Comparison of ENCODE assay signal across 1 cellular context in genomic region chr17:82518826-82519810, GRCh38.
TF ChIP-seq lines count a peak whose summit lies in the region.

FOXK2 (plus strand) TSS chr17:82519732; CDS start chr17:82519889, 157 bp downstream.

TF ChIP-seq in A549, 52 proteins besides CTCF, POLR2A, EP300 and RAD21 (continued from another document):
- TF ChIP-seq HEYL (CRISPR knock-in tag; IDR thresholded peaks at IDR 0.05) (no peak), NR3C1 (IDR thresholded peaks at IDR 0.05) (no peak), FOXS1 (CRISPR knock-in tag; IDR thresholded peaks at IDR 0.05) (no peak), ZC3H11A (IDR thresholded peaks at IDR 0.05) (no peak), MAZ (IDR thresholded peaks at IDR 0.05; ENCODE audit: borderline replicate concordance, low read depth, low read length) (no peak), BHLHE40 (IDR thresholded peaks at IDR 0.05; ENCODE audit: low read depth, low read length) (peak; percentile 13; the same call in 1 of the 2 replicates), MAFK (IDR thresholded peaks at IDR 0.05; ENCODE audit: partially characterized antibody) (no peak), RFX5 (IDR thresholded peaks at IDR 0.05) (peak; percentile 82), USF2 (IDR thresholded peaks at IDR 0.05) (peak; percentile 12; the same call in 1 of the 2 replicates), CHD4 (IDR thresholded peaks at IDR 0.05; ENCODE audit: borderline replicate concordance) (peak; percentile 76; the same call in 1 of the 2 replicates), ZSCAN20 (CRISPR knock-in tag; IDR thresholded peaks at IDR 0.05) (peak; percentile 84), PHF8 (IDR thresholded peaks at IDR 0.05; ENCODE audit: borderline replicate concordance, low read depth) (peak; percentile 89; the same call in 1 of the 2 replicates), ZFP36 (IDR thresholded peaks at IDR 0.05; ENCODE audit: borderline replicate concordance, partially characterized antibody) (no peak), KDM5A (IDR thresholded peaks at IDR 0.05) (no peak), RARB (CRISPR knock-in tag; IDR thresholded peaks at IDR 0.05) (0 out of 2 replicates have a peak, but pooled peaks have one; percentile 57), ZNF302 (CRISPR knock-in tag; IDR thresholded peaks at IDR 0.05) (0 out of 2 replicates have a peak, but pooled peaks have one; percentile 49), RNF2 (IDR thresholded peaks at IDR 0.05; ENCODE audit: borderline replicate concordance, low read depth) (peak; percentile 77), PBX3 (IDR thresholded peaks at IDR 0.05) (peak; percentile 93), RCOR1 (IDR thresholded peaks at IDR 0.05; ENCODE audit: low read depth, low read length) (no peak), ESRRA (IDR thresholded peaks at IDR 0.05; ENCODE audit: borderline replicate concordance, low read length) (peak; percentile 56; the same call in 1 of the 2 replicates), JUNB (IDR thresholded peaks at IDR 0.05) (no peak), HES2 (IDR thresholded peaks at IDR 0.05) (no peak), GATA3 (IDR thresholded peaks at IDR 0.05; ENCODE audit: borderline replicate concordance) (peak; percentile 43; the same call in 1 of the 2 replicates), SREBF2 (IDR thresholded peaks at IDR 0.05) (no peak), HMGXB4 (CRISPR knock-in tag; IDR thresholded peaks at IDR 0.05; ENCODE audit: borderline replicate concordance) (no peak), FOSL2 (IDR thresholded peaks at IDR 0.05) (no peak), FOSL2 (CRISPR knock-in tag; IDR thresholded peaks at IDR 0.05) (0 out of 2 replicates have a peak, but pooled peaks have one; percentile 18), NPAS2 (CRISPR knock-in tag; IDR thresholded peaks at IDR 0.05; ENCODE audit: borderline replicate concordance) (peak; percentile 58; the same call in 1 of the 2 replicates), CBX2 (IDR thresholded peaks at IDR 0.05; ENCODE audit: borderline replicate concordance, low read depth) (no peak), NFE2L2 (conservative IDR thresholded peaks at IDR 0.05; ENCODE audit: low read length) (no peak), BCL3 (IDR thresholded peaks at IDR 0.05) (peak; percentile 73; the same call in 1 of the 3 replicates), KDM1A (IDR thresholded peaks at IDR 0.05; ENCODE audit: low read depth) (no peak), JUN (IDR thresholded peaks at IDR 0.05) (peak; percentile 54 to 91; a peak in 4 of 5 replicates), HOXA7 (CRISPR knock-in tag; IDR thresholded peaks at IDR 0.05) (no peak; the same call in 1 of the 2 replicates), EHF (CRISPR knock-in tag; IDR thresholded peaks at IDR 0.05) (peak; percentile 67), HOXB5 (CRISPR knock-in tag; IDR thresholded peaks at IDR 0.05) (peak; percentile 93), HDAC2 (IDR thresholded peaks at IDR 0.05) (peak; percentile 76; the same call in 1 of the 2 replicates)
- TF ChIP-seq, protein P1, sequence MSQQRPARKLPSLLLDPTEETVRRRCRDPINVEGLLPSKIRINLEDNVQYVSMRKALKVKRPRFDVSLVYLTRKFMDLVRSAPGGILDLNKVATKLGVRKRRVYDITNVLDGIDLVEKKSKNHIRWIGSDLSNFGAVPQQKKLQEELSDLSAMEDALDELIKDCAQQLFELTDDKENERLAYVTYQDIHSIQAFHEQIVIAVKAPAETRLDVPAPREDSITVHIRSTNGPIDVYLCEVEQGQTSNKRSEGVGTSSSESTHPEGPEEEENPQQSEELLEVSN (IDR thresholded peaks at IDR 0.05; ENCODE audit: borderline replicate concordance, low read depth): peak; percentile 90; the same call in 1 of the 2 replicates
- TF ChIP-seq, protein P2, sequence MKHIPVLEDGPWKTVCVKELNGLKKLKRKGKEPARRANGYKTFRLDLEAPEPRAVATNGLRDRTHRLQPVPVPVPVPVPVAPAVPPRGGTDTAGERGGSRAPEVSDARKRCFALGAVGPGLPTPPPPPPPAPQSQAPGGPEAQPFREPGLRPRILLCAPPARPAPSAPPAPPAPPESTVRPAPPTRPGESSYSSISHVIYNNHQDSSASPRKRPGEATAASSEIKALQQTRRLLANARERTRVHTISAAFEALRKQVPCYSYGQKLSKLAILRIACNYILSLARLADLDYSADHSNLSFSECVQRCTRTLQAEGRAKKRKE (CRISPR knock-in tag; IDR thresholded peaks at IDR 0.05; ENCODE audit: low read depth): peak; percentile 29; the same call in 1 of the 2 replicates
